ENCODE assay signal across 9 cellular contexts in the genomic region with DNA sequence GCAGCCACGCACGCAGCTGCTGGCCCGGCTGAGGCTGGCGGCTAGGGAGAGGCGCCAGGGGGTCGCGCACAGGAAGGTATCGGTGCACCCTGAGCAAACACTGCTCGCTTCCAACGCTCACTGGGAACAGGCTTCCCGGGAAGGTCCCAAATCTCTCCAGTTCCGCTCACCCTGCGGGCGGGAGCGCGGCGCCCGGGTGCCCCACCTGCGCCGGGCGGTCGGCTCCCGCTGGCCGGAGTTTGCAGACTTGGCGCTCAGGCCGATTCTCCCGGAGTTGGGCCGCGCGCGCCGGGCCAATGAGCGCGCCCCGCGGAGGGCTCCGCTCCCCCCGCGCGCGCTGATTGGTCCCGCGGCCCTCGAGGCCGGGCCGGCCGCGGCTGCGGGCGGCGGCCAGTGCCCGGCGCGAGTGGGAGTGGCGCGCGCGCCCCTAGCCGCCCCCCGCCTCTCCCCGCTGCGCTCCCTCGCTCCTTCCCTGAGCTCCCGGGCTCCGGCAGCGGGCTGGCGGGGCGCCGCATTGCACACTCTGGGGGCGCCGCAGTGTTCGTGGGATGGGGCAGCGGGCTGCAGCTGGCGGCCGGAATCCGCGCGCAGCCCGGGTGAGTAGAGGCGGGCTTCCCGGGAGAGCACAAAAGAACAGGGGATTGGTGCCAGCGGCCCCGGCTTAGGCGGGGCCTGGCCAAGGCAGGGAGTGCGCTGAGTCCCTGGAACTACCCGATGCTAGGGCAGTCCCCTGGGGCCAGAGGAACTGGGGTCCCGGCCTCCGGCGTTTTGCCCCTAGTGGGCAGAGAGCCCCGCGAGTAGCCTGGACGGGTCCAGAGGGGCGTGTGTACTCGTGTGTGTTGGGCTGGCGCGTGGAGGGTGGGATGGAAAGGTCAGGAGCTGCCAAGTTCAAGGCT. TPM values are rescaled to one million over a fixed set of nuclear protein-coding genes. Genes with fewer than 3 reads are reported as not detected.
DNase-seq lines count a peak whose midpoint lies in the region; ATAC-seq, FAIRE-seq and TF ChIP-seq lines count a peak whose summit lies in the region.
"Had no signal": no experiment of that assay in that cellular context is flagged by ENCODE, and none has a peak within 500 bp of the region (broad histone marks: within the 10 kb centered on the region; RNA-seq: fewer than 3 reads in every experiment).

A gene with protein sequence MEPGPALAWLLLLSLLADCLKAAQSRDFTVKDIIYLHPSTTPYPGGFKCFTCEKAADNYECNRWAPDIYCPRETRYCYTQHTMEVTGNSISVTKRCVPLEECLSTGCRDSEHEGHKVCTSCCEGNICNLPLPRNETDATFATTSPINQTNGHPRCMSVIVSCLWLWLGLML (plus strand): TSS at position 461 of the 896 bp plus-strand sequence. CDS start 107,122 bp downstream, outside the sequence.

- H3K27ac ChIP-seq in duodenal mucosa (ENCODE audit: low read depth, low read length), result no peak within 1 kb of the TSS
- H3K27ac ChIP-seq in lower lobe of right lung, result no peak within 1 kb of the TSS
- no peak within 1 kb of the TSS for H3K27ac ChIP-seq in subcutaneous abdominal adipose tissue (ENCODE audit: low read depth, low read length)

- H3K4me3 ChIP-seq in duodenal mucosa (ENCODE audit: low read depth in 1 of 2, low read length in 2 of 2) (peak within 1 kb of the TSS; percentile 80 to 85), lower lobe of right lung (peak within 1 kb of the TSS; percentile 60), subcutaneous abdominal adipose tissue (ENCODE audit: low read depth in 1 of 5, low read length in 5 of 5) (peak within 1 kb of the TSS; percentile 67 to 83 (median 76))

- TF ChIP-seq CTCF in lower lobe of right lung (IDR thresholded peaks at IDR 0.05), result no peak

- ATAC-seq in GM21423 (IDR thresholded peaks at IDR 0.05; ENCODE audit: unreplicated experiment), result peak; percentile 71
- ATAC-seq in lower lobe of right lung, result peak; percentile 97 to 98

- intact Hi-C loops in lower lobe of right lung (cut with DNase I), result no loop called here

- DNase-seq in DMS153 treated with DMSO at 0.1 percent for 48 hours (lab: John Stamatoyannopoulos, UW; ENCODE audit: unreplicated experiment), result peak; percentile 63
- DNase-seq in HS-5 (ENCODE audit: low read depth), result peak; percentile 35
- peak; percentile 32 for DNase-seq in RCC 7860 (ENCODE audit: low spot score)
- peak; percentile 74 for DNase-seq in lower lobe of right lung
- no peak for DNase-seq in stimulated activated CD4-positive, alpha-beta T cell treated with anti-CD3 and anti-CD28 coated beads, Interleukin-4, amount 100 ng/mL, for 24 hours

- H3K9me3 ChIP-seq in duodenal mucosa (ENCODE audit: control insufficient read depth in 1 of 2, low read length in 2 of 2), result no peaks in the 10 kb centered on the region
- no peaks in the 10 kb centered on the region for H3K9me3 ChIP-seq in lower lobe of right lung
- H3K9me3 ChIP-seq in subcutaneous abdominal adipose tissue (ENCODE audit: control insufficient read depth in 5 of 5, low read length in 5 of 5), result peaks cover 0 to 3% (median 0%) of the 10 kb centered on the region in 5 donors

- H3K9ac ChIP-seq in duodenal mucosa (ENCODE audit: low read depth in 1 of 2, low read length in 2 of 2) (peak within 1 kb of the TSS; percentile 54 to 67), subcutaneous abdominal adipose tissue (ENCODE audit: low read length in 5 of 5) (peak within 1 kb of the TSS in 4 of 5 donors; percentile 12 to 69 (median 26))

- H3K4me1 ChIP-seq in duodenal mucosa (ENCODE audit: control insufficient read depth in 1 of 2, insufficient read depth in 2 of 2, low read length in 2 of 2) (peaks cover 0 to 8% of the 10 kb centered on the region in 2 donors), lower lobe of right lung (peaks cover 15% of the 10 kb centered on the region), subcutaneous abdominal adipose tissue (ENCODE audit: control insufficient read depth in 5 of 5, insufficient read depth in 5 of 5, low read length in 5 of 5) (peaks cover 0 to 19% (median 17%) of the 10 kb centered on the region in 5 donors)

- H3K36me3 ChIP-seq in duodenal mucosa (ENCODE audit: control insufficient read depth in 1 of 2, insufficient read depth in 2 of 2, low read length in 2 of 2) (no peaks in the 10 kb centered on the region), lower lobe of right lung (no peaks in the 10 kb centered on the region), subcutaneous abdominal adipose tissue (ENCODE audit: control insufficient read depth in 5 of 5, insufficient read depth in 5 of 5, low read length in 5 of 5) (no peaks in the 10 kb centered on the region)

- H3K27me3 ChIP-seq in duodenal mucosa (ENCODE audit: control insufficient read depth in 1 of 2, insufficient read depth in 2 of 2, low read length in 2 of 2) (peaks cover 3% of the 10 kb centered on the region in 2 donors), lower lobe of right lung (ENCODE audit: low read depth) (peaks cover 41% of the 10 kb centered on the region), subcutaneous abdominal adipose tissue (ENCODE audit: control insufficient read depth in 5 of 5, insufficient read depth in 4 of 5, low read length in 5 of 5) (peaks cover 7 to 22% (median 11%) of the 10 kb centered on the region in 5 donors)

- FAIRE-seq in RCC 7860 (lab: Jason Lieb, UNC), result no peak

RNA-seq across cellular contexts. Expression of the gene that starts here (rescaled TPM):
- 0.47 TPM for total RNA-seq in lower lobe of right lung
- total RNA-seq: activated CD8-positive, alpha-beta memory T cell treated with anti-CD3 and anti-CD28 coated beads for 36 hours had no signal

Comparison
In these comparisons a context has a peak if more than half of its experiments do, and no peak if none do; other contexts are left out.
1. Peak in DNase-seq, ATAC-seq and H3K4me3 ChIP-seq in lower lobe of right lung; RNA of the gene not detected or under 1 TPM.